27 cellular contexts compared by ENCODE assay signal in genomic region chr9:131612851-131613250, GRCh38.
DNase-seq lines count a peak whose midpoint lies in the region; ATAC-seq and TF ChIP-seq lines count a peak whose summit lies in the region.
"Had no signal": no experiment of that assay in that cellular context is flagged by ENCODE, and none has a peak within 500 bp of the region (broad histone marks: within the 10 kb centered on the region; RNA-seq: fewer than 3 reads in every experiment).

No MANE protein-coding gene starts in this region.

- no peaks in the 10 kb centered on the region for H3K9me2 ChIP-seq in GM23338 (ENCODE audit: insufficient read depth)
- H3K9me2 ChIP-seq: SK-N-SH had no signal

- H3K27ac Mint-ChIP-seq in activated naive CD4-positive, alpha-beta T cell treated with anti-CD3 and anti-CD28 coated beads, Interleukin-2, amount 10 ng/mL, durations not matched to agents 7 days and 5 days = peak overlapping the region; percentile 9
- H3K27ac Mint-ChIP-seq in GM23338 = no peak overlapping the region; the same call in none of the 2 replicates
- peak overlapping the region; percentile 73 for H3K27ac Mint-ChIP-seq in dendritic cell treated with granulocyte-macrophage colony-stimulating factor and Interleukin-4, amounts not matched to agents 40 ng/mL and 50 ng/mL, for 4 days
- peak overlapping the region; percentile 89 for H3K27ac Mint-ChIP-seq in stimulated activated effector memory CD8-positive, alpha-beta T cell treated with anti-CD3 and anti-CD28 coated beads, Interleukin-12 subunit alpha, Interleukin-12 subunit beta, amount 100 ng/mL, for 72 hours
- H3K27ac Mint-ChIP-seq: stimulated activated naive CD8-positive, alpha-beta T cell treated with anti-CD3 and anti-CD28 coated beads, Interleukin-15, Interleukin-2, amounts not matched to agents 100 ng/mL and 50 ng/mL, for 24 hours had no signal

- intact Hi-C loops in dendritic cell treated with granulocyte-macrophage colony-stimulating factor and Interleukin-4, amounts not matched to agents 40 ng/mL and 50 ng/mL, for 4 days (cut with micrococcal nuclease) = no loop called here

- 0 out of 2 replicates have a peak, but pooled peaks cover 6% of the 10 kb centered on the region for H3K36me3 ChIP-seq in GM23338 (ENCODE audit: insufficient read depth)
- H3K36me3 ChIP-seq: BE2C had no signal

- peaks cover 20% of the 10 kb centered on the region for H3K4me1 ChIP-seq in GM23338 (ENCODE audit: insufficient read depth)
- H3K4me1 ChIP-seq: BE2C, HAP-1 had no signal

- no peak overlapping the region for H2AFZ ChIP-seq in GM23338

- no peak for DNase-seq in activated naive CD4-positive, alpha-beta T cell treated with anti-CD3 and anti-CD28 coated beads, Interleukin-2, amount 10 ng/mL, durations not matched to agents 7 days and 5 days
- no peak for DNase-seq in activated naive CD4-positive, alpha-beta T cell treated with Interleukin-2 at 50 U/mL for 16 hours
- DNase-seq in GM23338 (ENCODE audit: low spot score) = no peak
- DNase-seq in stimulated activated effector memory CD8-positive, alpha-beta T cell treated with anti-CD3 and anti-CD28 coated beads, Interleukin-12 subunit alpha, Interleukin-12 subunit beta, amount 100 ng/mL, for 72 hours (ENCODE audit: low spot score in 2 of 2) = no peak
- DNase-seq: activated CD4-positive, alpha-beta T cell treated with anti-CD3 and anti-CD28 coated beads for 1 hour; BE2C; cortex of kidney; DMS153; KG1; MG63; NCI-H1417; NCI-H2029 treated with DMSO at 0.1 percent for 48 hours; NCI-H2227 treated with DMSO at 0.1 percent for 48 hours; NCI-H526 treated with DMSO at 0.1 percent for 48 hours; NK-92 treated with Interleukin-12 subunit alpha and Interleukin-12 subunit beta, amount 100 ng/mL, for 24 hours; SK-N-SH; testis had no signal

- H3K9me3 Mint-ChIP-seq in activated naive CD4-positive, alpha-beta T cell treated with anti-CD3 and anti-CD28 coated beads, Interleukin-2, amount 10 ng/mL, durations not matched to agents 7 days and 5 days = no peaks in the 10 kb centered on the region
- H3K9me3 Mint-ChIP-seq in GM23338 = no peaks in the 10 kb centered on the region
- no peaks in the 10 kb centered on the region for H3K9me3 Mint-ChIP-seq in dendritic cell treated with granulocyte-macrophage colony-stimulating factor and Interleukin-4, amounts not matched to agents 40 ng/mL and 50 ng/mL, for 4 days
- H3K9me3 Mint-ChIP-seq in stimulated activated effector memory CD8-positive, alpha-beta T cell treated with anti-CD3 and anti-CD28 coated beads, Interleukin-12 subunit alpha, Interleukin-12 subunit beta, amount 100 ng/mL, for 72 hours = no peaks in the 10 kb centered on the region
- H3K9me3 Mint-ChIP-seq: stimulated activated naive CD8-positive, alpha-beta T cell treated with anti-CD3 and anti-CD28 coated beads, Interleukin-15, Interleukin-2, amounts not matched to agents 100 ng/mL and 50 ng/mL, for 24 hours had no signal

- H3K4me1 Mint-ChIP-seq in activated naive CD4-positive, alpha-beta T cell treated with anti-CD3 and anti-CD28 coated beads, Interleukin-2, amount 10 ng/mL, durations not matched to agents 7 days and 5 days = no peaks in the 10 kb centered on the region
- peaks cover 24% of the 10 kb centered on the region for H3K4me1 Mint-ChIP-seq in GM23338
- peaks cover 78% of the 10 kb centered on the region for H3K4me1 Mint-ChIP-seq in dendritic cell treated with granulocyte-macrophage colony-stimulating factor and Interleukin-4, amounts not matched to agents 40 ng/mL and 50 ng/mL, for 4 days (ENCODE audit: low read depth)
- peaks cover 27% of the 10 kb centered on the region for H3K4me1 Mint-ChIP-seq in stimulated activated effector memory CD8-positive, alpha-beta T cell treated with anti-CD3 and anti-CD28 coated beads, Interleukin-12 subunit alpha, Interleukin-12 subunit beta, amount 100 ng/mL, for 72 hours

- no peak overlapping the region for H3K4me2 ChIP-seq in GM23338
- H3K4me2 ChIP-seq: SK-N-SH, smooth muscle cell had no signal

- TF ChIP-seq CTCF in GM23338 (conservative IDR thresholded peaks at IDR 0.05; ENCODE audit: low read depth in 2 of 2) = no peak

- H3K79me2 ChIP-seq in GM23338 (replicated peaks; ENCODE audit: insufficient read depth) = no peaks in the 10 kb centered on the region

- H3K27me3 ChIP-seq in GM23338 (ENCODE audit: insufficient read depth) = no peaks in the 10 kb centered on the region
- H3K27me3 ChIP-seq: BE2C, left lung, MG63, right atrium auricular region, testis had no signal

- no peak overlapping the region for H3K4me3 Mint-ChIP-seq in activated naive CD4-positive, alpha-beta T cell treated with anti-CD3 and anti-CD28 coated beads, Interleukin-2, amount 10 ng/mL, durations not matched to agents 7 days and 5 days
- H3K4me3 Mint-ChIP-seq in GM23338 = no peak overlapping the region
- H3K4me3 Mint-ChIP-seq in dendritic cell treated with granulocyte-macrophage colony-stimulating factor and Interleukin-4, amounts not matched to agents 40 ng/mL and 50 ng/mL, for 4 days = no peak overlapping the region
- no peak overlapping the region for H3K4me3 Mint-ChIP-seq in stimulated activated effector memory CD8-positive, alpha-beta T cell treated with anti-CD3 and anti-CD28 coated beads, Interleukin-12 subunit alpha, Interleukin-12 subunit beta, amount 100 ng/mL, for 72 hours
- H3K4me3 Mint-ChIP-seq: stimulated activated naive CD8-positive, alpha-beta T cell treated with anti-CD3 and anti-CD28 coated beads, Interleukin-15, Interleukin-2, amounts not matched to agents 100 ng/mL and 50 ng/mL, for 24 hours had no signal

- H4K20me1 ChIP-seq in GM23338 (replicated peaks; ENCODE audit: insufficient read depth) = no peaks in the 10 kb centered on the region

- CTCF ChIA-PET in activated naive CD4-positive, alpha-beta T cell treated with anti-CD3 and anti-CD28 coated beads, Interleukin-2, amount 10 ng/mL, durations not matched to agents 7 days and 5 days (lab: Charles Lee) = interaction anchor here (1.0 kb wide), 1 partner anchor 31 kb away, joined by 3 read pairs; no protein-coding TSS in a partner anchor

- peaks cover 36% of the 10 kb centered on the region for H3K36me3 Mint-ChIP-seq in activated naive CD4-positive, alpha-beta T cell treated with anti-CD3 and anti-CD28 coated beads, Interleukin-2, amount 10 ng/mL, durations not matched to agents 7 days and 5 days
- H3K36me3 Mint-ChIP-seq in GM23338 (ENCODE audit: low read depth) = peaks cover 11% of the 10 kb centered on the region
- peaks cover 100% of the 10 kb centered on the region for H3K36me3 Mint-ChIP-seq in dendritic cell treated with granulocyte-macrophage colony-stimulating factor and Interleukin-4, amounts not matched to agents 40 ng/mL and 50 ng/mL, for 4 days (ENCODE audit: low read depth)
- peaks cover 98% of the 10 kb centered on the region for H3K36me3 Mint-ChIP-seq in stimulated activated effector memory CD8-positive, alpha-beta T cell treated with anti-CD3 and anti-CD28 coated beads, Interleukin-12 subunit alpha, Interleukin-12 subunit beta, amount 100 ng/mL, for 72 hours

- H3K27me3 Mint-ChIP-seq in activated naive CD4-positive, alpha-beta T cell treated with anti-CD3 and anti-CD28 coated beads, Interleukin-2, amount 10 ng/mL, durations not matched to agents 7 days and 5 days = no peaks in the 10 kb centered on the region
- H3K27me3 Mint-ChIP-seq in GM23338 (ENCODE audit: insufficient read depth, low read depth, poor library complexity) = peaks cover 8% of the 10 kb centered on the region
- no peaks in the 10 kb centered on the region for H3K27me3 Mint-ChIP-seq in dendritic cell treated with granulocyte-macrophage colony-stimulating factor and Interleukin-4, amounts not matched to agents 40 ng/mL and 50 ng/mL, for 4 days
- H3K27me3 Mint-ChIP-seq: stimulated activated naive CD8-positive, alpha-beta T cell treated with anti-CD3 and anti-CD28 coated beads, Interleukin-15, Interleukin-2, amounts not matched to agents 100 ng/mL and 50 ng/mL, for 24 hours had no signal

- H3K27ac ChIP-seq in GM23338 (ENCODE audit: low read depth) = 0 out of 2 replicates have a peak overlapping the region, but pooled peaks have one; percentile 9
- H3K27ac ChIP-seq: left lung, right atrium auricular region, testis had no signal

- H3F3A ChIP-seq in GM23338 (replicated peaks; ENCODE audit: low read depth) = peaks cover 3% of the 10 kb centered on the region; the same call in 1 of the 2 replicates

- ATAC-seq in GM23338 = no peak
- ATAC-seq in stimulated activated effector memory CD8-positive, alpha-beta T cell treated with anti-CD3 and anti-CD28 coated beads, Interleukin-12 subunit alpha, Interleukin-12 subunit beta, amount 100 ng/mL, for 72 hours = no peak
- no peak for ATAC-seq in HG03460 (IDR thresholded peaks at IDR 0.05; ENCODE audit: unreplicated experiment)
- ATAC-seq in HG03354 (IDR thresholded peaks at IDR 0.05; ENCODE audit: poor library complexity, severe bottlenecking, unreplicated experiment) = no peak
- ATAC-seq: esophagus mucosa, GM12878, left lung had no signal

- H3K4me3 ChIP-seq in GM23338 = no peak overlapping the region
- H3K4me3 ChIP-seq: GM12878, HAP-1, left lung, MG63, right atrium auricular region, smooth muscle cell, testis had no signal

TF ChIP-seq in GM23338, 12 proteins besides CTCF, POLR2A, EP300 and RAD21:
- no peak for TF ChIP-seq CREB1 (CRISPR knock-in tag; IDR thresholded peaks at IDR 0.05; ENCODE audit: low read depth)
